Comparison of ENCODE assay signal across 8 cellular contexts in the genomic region with DNA sequence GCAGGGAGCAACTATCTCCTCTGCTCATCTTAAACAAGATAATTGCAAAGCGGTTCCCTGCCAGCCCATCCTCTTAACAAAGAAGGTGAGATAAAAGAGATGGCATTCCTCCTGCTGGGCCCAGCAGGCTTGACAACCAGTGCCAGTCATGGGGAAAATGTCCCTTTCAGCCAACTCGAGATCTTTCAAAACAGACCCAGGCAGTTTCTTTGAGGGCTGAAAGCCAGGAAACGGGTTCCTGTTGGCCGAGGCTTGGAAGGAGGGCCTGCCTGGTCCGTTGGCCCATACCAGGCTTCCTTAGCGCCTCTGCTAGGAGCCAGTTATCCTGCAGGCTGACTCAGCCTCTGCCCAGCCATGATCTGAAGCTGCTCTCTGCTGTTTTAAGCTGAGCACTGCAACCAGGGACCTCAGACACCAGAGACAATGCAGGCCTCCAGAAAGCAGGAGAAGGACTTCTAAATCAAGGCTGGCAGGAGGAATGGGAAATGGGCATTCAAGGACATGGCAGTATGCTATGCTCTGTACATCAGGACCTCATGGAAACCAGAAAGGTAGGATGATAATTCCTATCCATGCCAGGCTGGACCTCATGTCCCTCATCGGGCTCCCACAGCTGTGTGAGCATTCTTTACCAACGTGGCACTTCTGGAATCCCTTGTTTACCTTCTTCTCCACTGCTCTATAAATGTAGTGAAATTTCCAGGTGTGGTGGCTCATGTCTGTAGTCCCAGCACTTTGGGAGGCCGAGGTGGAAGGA. TPM values are rescaled to one million over a fixed set of nuclear protein-coding genes. Genes with fewer than 3 reads are reported as not detected.
DNase-seq lines count a peak whose midpoint lies in the region; ATAC-seq and TF ChIP-seq lines count a peak whose summit lies in the region.

No MANE protein-coding gene starts in this region.

- no peak for ATAC-seq in GM18511 (IDR thresholded peaks at IDR 0.05; ENCODE audit: unreplicated experiment)

- H3K27ac ChIP-seq in epithelial cell of prostate = peak overlapping the region; percentile 27

- TF ChIP-seq CTCF in GM12872 (IDR thresholded peaks at IDR 0.05; ENCODE audit: insufficient read depth, low read depth, low read length) = peak; percentile 15; the same call in 1 of the 3 replicates

- peak; percentile 45 to 52 for DNase-seq in NOMO-1 (lab: John Stamatoyannopoulos, UW; ENCODE audit: unreplicated experiment in 2 of 2)
- peak; percentile 39 for DNase-seq in epithelial cell of prostate (ENCODE audit: low read depth, low spot score)
- peak; percentile 68 for DNase-seq in myocyte (ENCODE audit: low read depth)
- DNase-seq in effector CD4-positive, alpha-beta T cell = no peak
- no peak for DNase-seq in mesenteric fat pad (ENCODE audit: low spot score)
- DNase-seq in DMS79 treated with DMSO at 0.1 percent for 48 hours (lab: John Stamatoyannopoulos, UW) = no peak

RNA-seq across cellular contexts. Expression of gene SLC2A9, which starts 42.4 kb away (rescaled TPM):
- 0.68 and 0.72 TPM in 2 replicates for total RNA-seq in myocyte
- polyA plus RNA-seq in myocyte (2012) = 0.39 TPM
- 5.5 TPM for total RNA-seq in mesenteric fat pad

RNA-seq across cellular contexts. Expression of gene WDR1, which starts 52.9 kb away (rescaled TPM):
- 128 and 156 TPM in 2 replicates for total RNA-seq in myocyte
- 239 TPM for polyA plus RNA-seq in myocyte (2012)
- total RNA-seq in mesenteric fat pad = 249 TPM

Comparison
In these comparisons a context has a peak if more than half of its experiments do, and no peak if none do; other contexts are left out.
1. DNase-seq: peak in NOMO-1 (2 of 2), epithelial cell of prostate (single experiment) and myocyte (single experiment); none in effector CD4-positive, alpha-beta T cell (single experiment), mesenteric fat pad (single experiment) and DMS79 treated with DMSO at 0.1 percent for 48 hours (single experiment).